Comparison of ENCODE assay signal across 1 cellular context in genomic region chr14:89858084-89858483, GRCh38.
TF ChIP-seq lines count a peak whose summit lies in the region.

No MANE protein-coding gene starts in this region.

TF ChIP-seq in IMR-90, 13 proteins besides CTCF, POLR2A, EP300 and RAD21 (continued from another document):
- TF ChIP-seq SMC3 (IDR thresholded peaks at IDR 0.05; ENCODE audit: low read depth, low read length) (no peak), MXI1 (IDR thresholded peaks at IDR 0.05; ENCODE audit: borderline replicate concordance, low read depth, low read length) (no peak), BHLHE40 (IDR thresholded peaks at IDR 0.05; ENCODE audit: low read depth, low read length) (no peak), USF2 (IDR thresholded peaks at IDR 0.05; ENCODE audit: low read depth, low read length) (no peak), FOS (IDR thresholded peaks at IDR 0.05; ENCODE audit: low read depth, low read length) (no peak)
